10 cellular contexts compared by ENCODE assay signal in the genomic region with DNA sequence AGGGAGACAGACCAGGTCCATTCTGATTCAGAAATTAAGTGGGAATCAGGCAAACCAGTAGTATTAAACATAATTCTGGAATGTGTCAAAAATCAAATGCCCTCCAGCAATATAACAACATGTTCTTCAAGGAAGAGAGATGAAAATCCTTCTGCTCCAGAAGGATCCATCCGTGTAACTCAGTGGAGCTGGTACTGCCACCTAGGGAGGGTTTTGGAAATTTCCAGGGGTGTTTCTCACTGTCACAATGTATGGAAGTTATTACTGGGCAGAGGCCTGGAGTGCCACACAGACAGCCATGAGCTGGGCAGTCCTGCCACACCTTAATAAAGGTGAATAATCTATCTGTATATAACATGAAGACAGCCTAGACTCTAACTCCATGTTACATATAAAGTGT.
DNase-seq lines count a peak whose midpoint lies in the region; ATAC-seq, FAIRE-seq and TF ChIP-seq lines count a peak whose summit lies in the region.
"Had no signal": no experiment of that assay in that cellular context is flagged by ENCODE, and none has a peak within 500 bp of the region (broad histone marks: within the 10 kb centered on the region; RNA-seq: fewer than 3 reads in every experiment).

No MANE protein-coding gene starts in this region.

- no peak for ATAC-seq in HG03159 (IDR thresholded peaks at IDR 0.05; ENCODE audit: unreplicated experiment)
- ATAC-seq: activated T-cell treated with anti-CD3 and anti-CD28 coated beads, Interleukin-2, amount 50 U/mL, for 72 hours; Right ventricle myocardium inferior had no signal

- FAIRE-seq in G401.6 (lab: Jason Lieb, UNC) (peak; percentile 70), GM19239 (lab: Jason Lieb, UNC) (no peak)

- H3K9me3 Mint-ChIP-seq in nephron: no peaks in the 10 kb centered on the region
- H3K9me3 Mint-ChIP-seq: activated T-cell treated with anti-CD3 and anti-CD28 coated beads, Interleukin-2, amount 50 U/mL, for 72 hours had no signal

- H3K36me3 Mint-ChIP-seq in nephron (ENCODE audit: low read depth): no peaks in the 10 kb centered on the region

- H3K27ac Mint-ChIP-seq in nephron: no peak overlapping the region
- H3K27ac Mint-ChIP-seq: activated T-cell treated with anti-CD3 and anti-CD28 coated beads, Interleukin-2, amount 50 U/mL, for 72 hours had no signal

- H3K4me3 Mint-ChIP-seq in nephron: no peak overlapping the region
- H3K4me3 Mint-ChIP-seq: activated T-cell treated with anti-CD3 and anti-CD28 coated beads, Interleukin-2, amount 50 U/mL, for 72 hours had no signal

- DNase-seq in NCI-H1694 treated with DMSO at 0.1 percent for 48 hours (lab: John Stamatoyannopoulos, UW): peak; percentile 9
- DNase-seq in dedifferentiated amniotic fluid mesenchymal stem cell (ENCODE audit: extremely low spot score): peak; percentile 26
- no peak for DNase-seq in activated T-cell treated with anti-CD3 and anti-CD28 coated beads for 4 hours
- no peak for DNase-seq in NCI-H526 treated with DMSO at 0.1 percent for 48 hours (lab: John Stamatoyannopoulos, UW)
- no peak for DNase-seq in GM19239 (ENCODE audit: insufficient read length, low spot score)
- DNase-seq: activated T-cell treated with anti-CD3 and anti-CD28 coated beads, Interleukin-2, amount 50 U/mL, for 72 hours had no signal

- TF ChIP-seq CTCF in nephron (IDR thresholded peaks at IDR 0.05; ENCODE audit: unreplicated experiment in 3 of 3): peak; percentile 44 to 54 (median 48)

- H3K27me3 Mint-ChIP-seq in nephron (ENCODE audit: low read depth): no peaks in the 10 kb centered on the region

- peaks cover 6% of the 10 kb centered on the region for H3K4me1 Mint-ChIP-seq in nephron

Comparison
In these comparisons a context has a peak if more than half of its experiments do, and no peak if none do; other contexts are left out.
1. DNase-seq: peak in NCI-H1694 treated with DMSO at 0.1 percent for 48 hours (single experiment) and dedifferentiated amniotic fluid mesenchymal stem cell (single experiment); none in activated T-cell treated with anti-CD3 and anti-CD28 coated beads for 4 hours (single experiment), NCI-H526 treated with DMSO at 0.1 percent for 48 hours (single experiment) and GM19239 (single experiment).